Comparison of ENCODE assay signal across 8 cellular contexts in the genomic region with DNA sequence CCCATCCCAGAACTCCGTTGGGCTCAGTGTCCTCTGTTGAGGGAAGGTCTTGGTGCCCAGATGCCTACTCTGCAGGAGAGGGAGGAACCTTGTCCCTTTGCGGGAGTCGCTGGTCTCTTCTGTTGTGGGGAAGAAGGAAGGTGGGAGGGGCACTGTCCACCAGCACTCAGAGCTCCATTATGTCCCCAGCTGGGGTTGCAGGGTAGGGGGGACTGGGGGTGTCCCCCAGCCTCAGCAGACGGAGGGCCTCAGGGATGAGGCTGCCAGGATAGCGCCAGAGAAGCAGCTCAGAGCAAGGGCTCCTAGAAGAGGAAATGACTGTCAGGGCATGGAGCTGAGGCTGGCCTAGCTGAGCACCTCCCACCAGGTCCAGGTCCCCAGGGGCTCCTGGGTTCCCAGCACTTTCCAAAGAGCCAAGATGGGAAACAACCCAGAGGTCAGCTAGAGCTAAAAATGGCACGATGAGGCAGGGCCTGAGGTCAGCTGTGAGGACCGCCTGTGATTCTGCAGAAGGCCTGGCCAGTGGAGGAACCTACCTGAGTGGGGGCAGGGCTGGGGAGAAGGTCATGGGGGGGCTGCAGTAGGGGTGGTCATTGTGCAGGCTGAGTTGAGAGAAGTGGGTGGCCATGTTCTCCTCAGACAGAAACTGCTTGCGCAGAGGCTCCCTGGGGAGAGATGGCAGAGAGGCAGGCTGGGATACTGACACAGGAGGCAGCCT. TPM values are rescaled to one million over a fixed set of nuclear protein-coding genes. Genes with fewer than 3 reads are reported as not detected.
DNase-seq lines count a peak whose midpoint lies in the region; ATAC-seq and TF ChIP-seq lines count a peak whose summit lies in the region.

No MANE protein-coding gene starts in this region.

- POLR2A ChIA-PET in naive thymus-derived CD4-positive, alpha-beta T cell (lab: Charles Lee), result interaction anchor here (0.6 to 2.9 kb wide), 9 partner anchors 9 to 112 kb away, joined by 3 to 11 read pairs (median 4); a partner anchor contains a TSS

- DNase-seq in GM06990 (ENCODE audit: extremely low read depth, insufficient read length) (no peak), omental fat pad (ENCODE audit: low spot score) (no peak)
- DNase-seq in naive thymus-derived CD4-positive, alpha-beta T cell, result no peak
- no peak for DNase-seq in activated effector memory CD4-positive, alpha-beta T cell treated with anti-CD3 and anti-CD28 coated beads, Interleukin-2, amount 50 U/mL, for 16 hours

- no peak overlapping the region for H2AFZ ChIP-seq in OCI-LY3 (ENCODE audit: low read depth, low read length)

- CTCF ChIA-PET in naive thymus-derived CD4-positive, alpha-beta T cell (lab: Charles Lee), result interaction anchor here (1.0 to 3.3 kb wide), 3 partner anchors 9 to 112 kb away, joined by 3 to 11 read pairs (median 5); a partner anchor contains a TSS

- H3K9me3 Mint-ChIP-seq in dendritic cell treated with granulocyte-macrophage colony-stimulating factor and Interleukin-4, amounts not matched to agents 40 ng/mL and 50 ng/mL, for 4 days, result no peaks in the 10 kb centered on the region
- H3K9me3 Mint-ChIP-seq in naive thymus-derived CD4-positive, alpha-beta T cell, result no peaks in the 10 kb centered on the region

- peak overlapping the region; percentile 84; the same call in 1 of the 2 replicates for H3K9ac ChIP-seq in OCI-LY3 (ENCODE audit: low read length)

- H3K4me3 ChIP-seq in GM06990 (replicated peaks; ENCODE audit: low read depth, low read length) (peak overlapping the region; percentile 82), OCI-LY3 (ENCODE audit: low read length) (peak overlapping the region; percentile 78)
- H3K4me3 ChIP-seq in naive thymus-derived CD4-positive, alpha-beta T cell (ENCODE audit: low read length), result no peak overlapping the region

- peaks cover 67% of the 10 kb centered on the region for H3K4me1 Mint-ChIP-seq in dendritic cell treated with granulocyte-macrophage colony-stimulating factor and Interleukin-4, amounts not matched to agents 40 ng/mL and 50 ng/mL, for 4 days (ENCODE audit: low read depth)
- H3K4me1 Mint-ChIP-seq in naive thymus-derived CD4-positive, alpha-beta T cell, result peaks cover 12 to 63% (median 44%) of the 10 kb centered on the region in 7 donors

- peaks cover 15% of the 10 kb centered on the region for H3K36me3 ChIP-seq in GM06990 (ENCODE audit: control insufficient read depth, insufficient read depth, low read length)
- H3K36me3 ChIP-seq in OCI-LY3 (replicated peaks; ENCODE audit: low read depth, low read length), result peaks cover 9% of the 10 kb centered on the region
- peaks cover 0 to 20% (median 0%) of the 10 kb centered on the region in 3 experiments for H3K36me3 ChIP-seq in naive thymus-derived CD4-positive, alpha-beta T cell (ENCODE audit: control insufficient read depth in 2 of 3, insufficient read depth in 3 of 3, low read length in 3 of 3)

- H3K4me3 Mint-ChIP-seq in dendritic cell treated with granulocyte-macrophage colony-stimulating factor and Interleukin-4, amounts not matched to agents 40 ng/mL and 50 ng/mL, for 4 days, result peak overlapping the region; percentile 81
- H3K4me3 Mint-ChIP-seq in naive thymus-derived CD4-positive, alpha-beta T cell, result peak overlapping the region; percentile 78 to 98 (median 92)

- peaks cover 32% of the 10 kb centered on the region for H3K4me1 ChIP-seq in OCI-LY3 (ENCODE audit: low read length)
- peaks cover 36 to 43% of the 10 kb centered on the region in 2 donors for H3K4me1 ChIP-seq in naive thymus-derived CD4-positive, alpha-beta T cell (ENCODE audit: control insufficient read depth in 2 of 2, insufficient read depth in 2 of 2, low read length in 2 of 2)

- no peak for ATAC-seq in naive thymus-derived CD4-positive, alpha-beta T cell
- ATAC-seq in omental fat pad (ENCODE audit: low FRiP score) (no peak), HG03159 (IDR thresholded peaks at IDR 0.05; ENCODE audit: unreplicated experiment) (no peak), GM21360 (IDR thresholded peaks at IDR 0.05; ENCODE audit: unreplicated experiment) (no peak)

- H3K27me3 ChIP-seq in GM06990 (replicated peaks; ENCODE audit: control insufficient read depth, insufficient read depth, low read length), result no peaks in the 10 kb centered on the region
- H3K27me3 ChIP-seq in OCI-LY3 (ENCODE audit: low read depth, low read length), result no peaks in the 10 kb centered on the region
- no peaks in the 10 kb centered on the region for H3K27me3 ChIP-seq in naive thymus-derived CD4-positive, alpha-beta T cell (ENCODE audit: control insufficient read depth in 2 of 2, insufficient read depth in 2 of 2, low read length in 2 of 2)

- no peak overlapping the region for H3K27ac ChIP-seq in OCI-LY3 (ENCODE audit: low read length)
- peak overlapping the region; percentile 98 for H3K27ac ChIP-seq in naive thymus-derived CD4-positive, alpha-beta T cell (ENCODE audit: low read depth, low read length)

- no peaks in the 10 kb centered on the region for H4K20me1 ChIP-seq in OCI-LY3 (ENCODE audit: insufficient read depth, low read length)

- peak overlapping the region; percentile 90 for H3K27ac Mint-ChIP-seq in dendritic cell treated with granulocyte-macrophage colony-stimulating factor and Interleukin-4, amounts not matched to agents 40 ng/mL and 50 ng/mL, for 4 days
- H3K27ac Mint-ChIP-seq in naive thymus-derived CD4-positive, alpha-beta T cell, result peak overlapping the region; percentile 84 to 99 (median 94)

- H3K36me3 Mint-ChIP-seq in dendritic cell treated with granulocyte-macrophage colony-stimulating factor and Interleukin-4, amounts not matched to agents 40 ng/mL and 50 ng/mL, for 4 days (ENCODE audit: low read depth), result peaks cover 49% of the 10 kb centered on the region
- peaks cover 0 to 14% (median 3%) of the 10 kb centered on the region in 5 donors for H3K36me3 Mint-ChIP-seq in naive thymus-derived CD4-positive, alpha-beta T cell

- no peaks in the 10 kb centered on the region for H3K79me2 ChIP-seq in OCI-LY3 (ENCODE audit: low read length)

- H3K27me3 Mint-ChIP-seq in dendritic cell treated with granulocyte-macrophage colony-stimulating factor and Interleukin-4, amounts not matched to agents 40 ng/mL and 50 ng/mL, for 4 days, result peaks cover 20% of the 10 kb centered on the region
- peaks cover 0 to 12% (median 0%) of the 10 kb centered on the region in 5 donors for H3K27me3 Mint-ChIP-seq in naive thymus-derived CD4-positive, alpha-beta T cell

- TF ChIP-seq CTCF in GM06990 (IDR thresholded peaks at IDR 0.05; ENCODE audit: insufficient read depth, low read length, poor library complexity, severe bottlenecking) (no peak), OCI-LY3 (IDR thresholded peaks at IDR 0.05; ENCODE audit: low read depth, low read length) (no peak), omental fat pad (IDR thresholded peaks at IDR 0.05) (no peak)

- intact Hi-C loops in dendritic cell treated with granulocyte-macrophage colony-stimulating factor and Interleukin-4, amounts not matched to agents 40 ng/mL and 50 ng/mL, for 4 days (cut with micrococcal nuclease), result no loop called here
- intact Hi-C loops in naive thymus-derived CD4-positive, alpha-beta T cell (cut with micrococcal nuclease), result loop anchor here (2.0 to 10.0 kb wide), 7 partner anchors 111 to 1229 kb away; a partner anchor contains a TSS

- H3K4me2 ChIP-seq in OCI-LY3 (ENCODE audit: low read length), result peak overlapping the region; percentile 77

- no peaks in the 10 kb centered on the region for H3K9me3 ChIP-seq in OCI-LY3 (ENCODE audit: insufficient read depth, low read length)
- H3K9me3 ChIP-seq in naive thymus-derived CD4-positive, alpha-beta T cell (ENCODE audit: control insufficient read depth in 2 of 3, low read length in 3 of 3), result no peaks in the 10 kb centered on the region

RNA-seq across cellular contexts. Expression of a gene that starts 0.9 kb away (rescaled TPM):
- 10 to 100 TPM; 11.5 to 29.6 (median 14.9) TPM for total RNA-seq in naive thymus-derived CD4-positive, alpha-beta T cell
- 10 to 100 TPM; 12.0 to 24.6 TPM for polyA plus RNA-seq in naive thymus-derived CD4-positive, alpha-beta T cell
- total RNA-seq in omental fat pad, result 10 to 100 TPM in 3 of 4 donors, 1 to 10 TPM in 1; 8.5 to 20.6 (median 13.1) TPM

RNA-seq across cellular contexts. Expression of a gene that starts 1.0 kb away (rescaled TPM):
- total RNA-seq in naive thymus-derived CD4-positive, alpha-beta T cell, result 10 to 100 TPM; 25.3 to 55.5 (median 26.0) TPM
- 10 to 100 TPM; 46.3 to 60.6 TPM for polyA plus RNA-seq in naive thymus-derived CD4-positive, alpha-beta T cell
- 10 to 100 TPM; 15.7 to 33.9 (median 26.7) TPM for total RNA-seq in omental fat pad

RNA-seq across cellular contexts. Expression of a gene that starts 2.7 kb away (rescaled TPM):
- total RNA-seq in naive thymus-derived CD4-positive, alpha-beta T cell, result 1 to 10 TPM in 3 of 5 experiments, under 1 TPM in 2; 0.57 to 5.9 (median 1.1) TPM
- not detected for polyA plus RNA-seq in naive thymus-derived CD4-positive, alpha-beta T cell
- total RNA-seq in omental fat pad, result 100 to 1,000 TPM in 2 of 4 donors, 10 to 100 TPM in 1, 1 to 10 TPM in 1; 9.0 to 465 (median 94.3) TPM

RNA-seq across cellular contexts. Expression of a gene that starts 4.9 kb away (rescaled TPM):
- not detected for total RNA-seq in naive thymus-derived CD4-positive, alpha-beta T cell
- polyA plus RNA-seq in naive thymus-derived CD4-positive, alpha-beta T cell, result not detected
- total RNA-seq in omental fat pad, result not detected

RNA-seq across cellular contexts. Expression of a gene that starts 10.1 kb away (rescaled TPM):
- under 1 TPM in 2 of 5 experiments, not detected in 3; 0.15 to 0.37 TPM for total RNA-seq in naive thymus-derived CD4-positive, alpha-beta T cell
- not detected for polyA plus RNA-seq in naive thymus-derived CD4-positive, alpha-beta T cell
- under 1 TPM in 2 of 4 donors, not detected in 2; 0.24 to 0.63 TPM for total RNA-seq in omental fat pad
